Comparison of ENCODE assay signal across 19 cellular contexts in genomic region chr10:69312537-69312936, GRCh38. TPM values are rescaled to one million over a fixed set of nuclear protein-coding genes. Genes with fewer than 3 reads are reported as not detected.
DNase-seq lines count a peak whose midpoint lies in the region; ATAC-seq and TF ChIP-seq lines count a peak whose summit lies in the region.
"Had no signal": no experiment of that assay in that cellular context is flagged by ENCODE, and none has a peak within 500 bp of the region (broad histone marks: within the 10 kb centered on the region; RNA-seq: fewer than 3 reads in every experiment).

No MANE protein-coding gene starts in this region.

- peak overlapping the region; percentile 1 for H3K9ac ChIP-seq in iPS-15b (ENCODE audit: low read depth, low read length)
- no peak overlapping the region for H3K9ac ChIP-seq in trophoblast cell (ENCODE audit: low read length)
- H3K9ac ChIP-seq: KMS-11 had no signal

- DNase-seq in GM23338 (ENCODE audit: low spot score) (peak; percentile 29), WTC11 (ENCODE audit: low spot score) (no peak), trophoblast cell (peak; percentile 29 to 78), natural killer cell (no peak), HUDEP-2 (lab: John Stamatoyannopoulos, UW; ENCODE audit: unreplicated experiment in 76 of 76) (no peak), RKO (ENCODE audit: low spot score) (no peak)
- DNase-seq: DMS53, NCI-H1105, NCI-H146, NCI-H2081, NCI-H2171, NCI-H345, NCI-H524 treated with DMSO at 0.1 percent for 48 hours, SW 1271 had no signal

- H2BK120ac ChIP-seq in trophoblast cell (ENCODE audit: insufficient read depth, low read length, poor library complexity): no peak overlapping the region

- peaks cover 14% of the 10 kb centered on the region for H3F3A ChIP-seq in GM23338 (replicated peaks; ENCODE audit: low read depth)

- no peaks in the 10 kb centered on the region for H3K79me2 ChIP-seq in GM23338 (replicated peaks; ENCODE audit: insufficient read depth)
- no peaks in the 10 kb centered on the region for H3K79me2 ChIP-seq in trophoblast cell (ENCODE audit: control insufficient read depth, insufficient read depth, low read length, poor library complexity)

- H3K27me3 Mint-ChIP-seq in GM23338 (ENCODE audit: insufficient read depth, low read depth, poor library complexity): peaks cover 10% of the 10 kb centered on the region
- no peaks in the 10 kb centered on the region for H3K27me3 Mint-ChIP-seq in WTC11 (ENCODE audit: low read depth)
- no peaks in the 10 kb centered on the region for H3K27me3 Mint-ChIP-seq in natural killer cell (ENCODE audit: low read depth in 2 of 2)

- H3K4me2 ChIP-seq in GM23338: peak overlapping the region; percentile 27; the same call in 1 of the 2 replicates
- H3K4me2 ChIP-seq in trophoblast cell (ENCODE audit: low read length): no peak overlapping the region
- H3K4me2 ChIP-seq: KMS-11 had no signal

- H3K18ac ChIP-seq in trophoblast cell (ENCODE audit: low read length): no peak overlapping the region

- H3K36me3 Mint-ChIP-seq in GM23338 (ENCODE audit: low read depth): peaks cover 7% of the 10 kb centered on the region; the same call in 1 of the 3 replicates
- no peaks in the 10 kb centered on the region for H3K36me3 Mint-ChIP-seq in WTC11
- no peaks in the 10 kb centered on the region for H3K36me3 Mint-ChIP-seq in natural killer cell

- H3K4me1 ChIP-seq in GM23338 (ENCODE audit: insufficient read depth) (peaks cover 41% of the 10 kb centered on the region), iPS-15b (ENCODE audit: control insufficient read depth, insufficient read depth, low read length) (peaks cover 10% of the 10 kb centered on the region), trophoblast cell (ENCODE audit: control insufficient read depth in 1 of 2, insufficient read depth in 2 of 2, low read length in 2 of 2) (peaks cover 27 to 38% of the 10 kb centered on the region in 2 experiments)

- no peaks in the 10 kb centered on the region for H3K36me3 ChIP-seq in GM23338 (ENCODE audit: insufficient read depth)
- H3K36me3 ChIP-seq in iPS-15b (ENCODE audit: control insufficient read depth, insufficient read depth, low read length): no peaks in the 10 kb centered on the region
- no peaks in the 10 kb centered on the region for H3K36me3 ChIP-seq in trophoblast cell (ENCODE audit: control insufficient read depth in 1 of 2, insufficient read depth in 2 of 2, low read length in 2 of 2)

- H3K23ac ChIP-seq in trophoblast cell (ENCODE audit: low read length): no peak overlapping the region

- H3K27ac ChIP-seq in GM23338 (ENCODE audit: low read depth) (no peak overlapping the region), trophoblast cell (ENCODE audit: low read depth, low read length) (peak overlapping the region; percentile 52)
- H3K27ac ChIP-seq: C4-2B, HL-60, KMS-11 had no signal

- no peak overlapping the region for H4K8ac ChIP-seq in trophoblast cell (ENCODE audit: low read depth, low read length)

- no peak overlapping the region for H2BK12ac ChIP-seq in trophoblast cell (ENCODE audit: low read length)

- H3K27me3 ChIP-seq in GM23338 (ENCODE audit: insufficient read depth) (no peaks in the 10 kb centered on the region), iPS-15b (ENCODE audit: control insufficient read depth, insufficient read depth, low read length) (no peaks in the 10 kb centered on the region), trophoblast cell (ENCODE audit: insufficient read depth, low read length) (no peaks in the 10 kb centered on the region)

- POLR2A ChIA-PET in WTC11 (lab: Charles Lee): interaction anchor here (1.2 kb wide), 1 partner anchor 78 kb away, joined by 4 read pairs; no protein-coding TSS in a partner anchor

- ATAC-seq in GM23338 (no peak; the same call in 2 of the 3 replicates), WTC11 (no peak), natural killer cell (no peak)
- ATAC-seq: Right ventricle myocardium inferior had no signal

- peak overlapping the region; percentile 60 for H4K91ac ChIP-seq in trophoblast cell (ENCODE audit: low read depth, low read length)

- no peak overlapping the region for H2AFZ ChIP-seq in GM23338
- no peak overlapping the region for H2AFZ ChIP-seq in trophoblast cell (ENCODE audit: insufficient read depth, low read length, poor library complexity)

- no peak overlapping the region for H3K4ac ChIP-seq in trophoblast cell (ENCODE audit: low read depth, low read length)

- H3K9me3 Mint-ChIP-seq in GM23338 (peaks cover 7% of the 10 kb centered on the region; the same call in 2 of the 3 replicates), WTC11 (peaks cover 8% of the 10 kb centered on the region; the same call in 1 of the 2 replicates), natural killer cell (no peaks in the 10 kb centered on the region)

- H3K27ac Mint-ChIP-seq in GM23338 (no peak overlapping the region), WTC11 (peak overlapping the region; percentile 93), natural killer cell (no peak overlapping the region)

- intact Hi-C loops in natural killer cell (cut with micrococcal nuclease): no loop called here

- H3K4me3 ChIP-seq in GM23338 (no peak overlapping the region), iPS-15b (ENCODE audit: low read depth, low read length) (no peak overlapping the region), trophoblast cell (ENCODE audit: low read depth, low read length) (no peak overlapping the region)

- no peak overlapping the region for H3K4me3 Mint-ChIP-seq in GM23338
- no peak overlapping the region for H3K4me3 Mint-ChIP-seq in WTC11
- no peak overlapping the region for H3K4me3 Mint-ChIP-seq in natural killer cell

- H3K9me3 ChIP-seq in iPS-15b (ENCODE audit: control insufficient read depth, insufficient read depth, low read length) (no peaks in the 10 kb centered on the region), trophoblast cell (ENCODE audit: insufficient read depth, low read depth, low read length) (no peaks in the 10 kb centered on the region)

- H2BK5ac ChIP-seq in trophoblast cell (ENCODE audit: low read depth, low read length, poor library complexity): peak overlapping the region; percentile 50

- no CpG with 5 or more reads among the region's 3 CpGs for WGBS in trophoblast cell (ENCODE audit: extremely low coverage, insufficient coverage, insufficient read length)

- no peaks in the 10 kb centered on the region for H4K20me1 ChIP-seq in GM23338 (replicated peaks; ENCODE audit: insufficient read depth)

- no peaks in the 10 kb centered on the region for H3K9me2 ChIP-seq in GM23338 (ENCODE audit: insufficient read depth)

- TF ChIP-seq CTCF in GM23338 (conservative IDR thresholded peaks at IDR 0.05; ENCODE audit: low read depth in 2 of 2): no peak
- no peak for TF ChIP-seq CTCF in WTC11 (IDR thresholded peaks at IDR 0.05)
- no peak for TF ChIP-seq CTCF in natural killer cell (IDR thresholded peaks at IDR 0.05)

- H4K12ac ChIP-seq in trophoblast cell (ENCODE audit: low read depth, low read length): no peak overlapping the region

- CTCF ChIA-PET in WTC11 (lab: Charles Lee): interaction anchor here (0.5 to 2.3 kb wide), 25 partner anchors 8 to 96 kb away, joined by 3 to 20 read pairs (median 5); no protein-coding TSS in a partner anchor

- H3K14ac ChIP-seq in trophoblast cell (ENCODE audit: low read length): peak overlapping the region; percentile 37

- peaks cover 23% of the 10 kb centered on the region for H3K79me1 ChIP-seq in trophoblast cell (ENCODE audit: low read length)

- H3K4me1 Mint-ChIP-seq in GM23338 (peaks cover 35% of the 10 kb centered on the region), WTC11 (peaks cover 52% of the 10 kb centered on the region), natural killer cell (peaks cover 3 to 5% of the 10 kb centered on the region in 2 donors)

- peak overlapping the region; percentile 74 for H2AK5ac ChIP-seq in trophoblast cell (ENCODE audit: low read length)

TF ChIP-seq in GM23338, 12 proteins besides CTCF, POLR2A, EP300 and RAD21 (continues in another document):
- TF ChIP-seq ZNF331 (CRISPR knock-in tag; IDR thresholded peaks at IDR 0.05; ENCODE audit: low read depth) (no peak), CREB1 (CRISPR knock-in tag; IDR thresholded peaks at IDR 0.05; ENCODE audit: low read depth) (no peak), EZH2 (IDR thresholded peaks at IDR 0.05; ENCODE audit: low read depth, unreplicated experiment) (no peak), STAT1 (IDR thresholded peaks at IDR 0.05; ENCODE audit: unreplicated experiment) (no peak)
- TF ChIP-seq, protein P1, sequence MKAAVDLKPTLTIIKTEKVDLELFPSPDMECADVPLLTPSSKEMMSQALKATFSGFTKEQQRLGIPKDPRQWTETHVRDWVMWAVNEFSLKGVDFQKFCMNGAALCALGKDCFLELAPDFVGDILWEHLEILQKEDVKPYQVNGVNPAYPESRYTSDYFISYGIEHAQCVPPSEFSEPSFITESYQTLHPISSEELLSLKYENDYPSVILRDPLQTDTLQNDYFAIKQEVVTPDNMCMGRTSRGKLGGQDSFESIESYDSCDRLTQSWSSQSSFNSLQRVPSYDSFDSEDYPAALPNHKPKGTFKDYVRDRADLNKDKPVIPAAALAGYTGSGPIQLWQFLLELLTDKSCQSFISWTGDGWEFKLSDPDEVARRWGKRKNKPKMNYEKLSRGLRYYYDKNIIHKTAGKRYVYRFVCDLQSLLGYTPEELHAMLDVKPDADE (IDR thresholded peaks at IDR 0.05): no peak

TF ChIP-seq in WTC11, 78 proteins besides CTCF, POLR2A, EP300 and RAD21 (continues in another document):
- TF ChIP-seq NFYB (CRISPR knock-in tag; conservative IDR thresholded peaks at IDR 0.05; ENCODE audit: low read depth) (no peak), CBFB (CRISPR knock-in tag; IDR thresholded peaks at IDR 0.05; ENCODE audit: low read depth) (no peak)

RNA-seq across cellular contexts. Expression of gene HK1, which starts 34.2 kb away (rescaled TPM):
- 197 and 229 TPM in 2 replicates for total RNA-seq in GM23338 (2014; rRNA removed; shearing (Covaris generic))
- 70.0 and 76.6 TPM in 2 replicates for polyA plus RNA-seq in GM23338 (2016; fragmentation: Nextera tagmentation; extraction: Ambion mirVana)
- total RNA-seq in WTC11 (2021) (218 to 220 TPM (median 219 TPM) in 3 replicates), natural killer cell (10 to 100 TPM; 58.4 to 72.6 (median 69.5) TPM)
- 116 and 118 TPM in 2 replicates for polyA plus RNA-seq in trophoblast cell (2013)

Comparison
In these comparisons a context has a peak if more than half of its experiments do, and no peak if none do; other contexts are left out.
1. DNase-seq: peak in GM23338 (single experiment) and trophoblast cell (2 of 2); none in WTC11 (single experiment), natural killer cell (single experiment), HUDEP-2 (0 of 76) and RKO (single experiment).